Comparison of ENCODE assay signal across 1 cellular context in genomic region chr2:73063909-73064875, GRCh38.
TF ChIP-seq lines count a peak whose summit lies in the region.

No MANE protein-coding gene starts in this region.

TF ChIP-seq in HepG2, 621 proteins besides CTCF, POLR2A, EP300 and RAD21 (continued from another document):
- TF ChIP-seq ZBTB40 (IDR thresholded peaks at IDR 0.05) (no peak), ZBTB40 (CRISPR knock-in tag; IDR thresholded peaks at IDR 0.05) (no peak), NFE2L2 (IDR thresholded peaks at IDR 0.05; ENCODE audit: low read length) (peak; percentile 41; the same call in 1 of the 2 replicates), MAFK (conservative IDR thresholded peaks at IDR 0.05 in 1 of 2, IDR thresholded peaks at IDR 0.05 in 1 of 2; ENCODE audit: low read length in 2 of 2) (peak; percentile 79 to 83), ZNF431 (CRISPR knock-in tag; IDR thresholded peaks at IDR 0.05; ENCODE audit: borderline replicate concordance, low read depth) (no peak)
